In genomic region chr12:32061033-32061432, GRCh38 we compare ENCODE assay signal across 15 cellular contexts.
"Had no signal": no experiment of that assay in that cellular context is flagged by ENCODE, and none has a peak within 500 bp of the region (broad histone marks: within the 10 kb centered on the region; RNA-seq: fewer than 3 reads in every experiment).

No MANE protein-coding gene starts in this region.

- H3K27ac ChIP-seq: dorsolateral prefrontal cortex, heart left ventricle, neutrophil, sigmoid colon, skin epidermis, testis, tibial nerve, upper lobe of right lung, vagina had no signal

- FAIRE-seq: frontal cortex had no signal

- H3K4me3 ChIP-seq: heart left ventricle, lung, mucosa of descending colon, sigmoid colon, skin epidermis, testis, tibial nerve, upper lobe of right lung, vagina had no signal

- DNase-seq: sigmoid colon had no signal

- H3K27me3 ChIP-seq: dorsolateral prefrontal cortex, heart left ventricle, neutrophil, sigmoid colon, testis, tibial nerve, upper lobe of right lung, vagina had no signal

- H3K9me3 ChIP-seq: heart left ventricle, mucosa of descending colon, neutrophil, sigmoid colon, testis, tibial nerve, upper lobe of right lung, vagina had no signal

- H3K36me3 ChIP-seq: heart left ventricle, neutrophil, sigmoid colon, tibial nerve, upper lobe of right lung, vagina had no signal

- H3K9me3 Mint-ChIP-seq: naive thymus-derived CD8-positive, alpha-beta T cell; stimulated activated naive B cell treated with anti-CD40 and anti-IgM and Interleukin-4, amounts not matched to agents 10 μg/mL and 1 μg/mL and 100 μg/mL, for 72 hours; stimulated activated naive CD8-positive, alpha-beta T cell treated with anti-CD3 and anti-CD28 coated beads, Interleukin-15, amount 100 ng/mL, for 72 hours had no signal

- H3K4me1 ChIP-seq: sigmoid colon, testis, tibial nerve, vagina had no signal

- H3K27ac Mint-ChIP-seq: stimulated activated naive B cell treated with anti-CD40 and anti-IgM and Interleukin-4, amounts not matched to agents 10 μg/mL and 1 μg/mL and 100 μg/mL, for 72 hours; stimulated activated naive CD8-positive, alpha-beta T cell treated with anti-CD3 and anti-CD28 coated beads, Interleukin-15, amount 100 ng/mL, for 72 hours had no signal

- H3K27me3 Mint-ChIP-seq: naive thymus-derived CD8-positive, alpha-beta T cell; stimulated activated naive B cell treated with anti-CD40 and anti-IgM and Interleukin-4, amounts not matched to agents 10 μg/mL and 1 μg/mL and 100 μg/mL, for 72 hours; stimulated activated naive CD8-positive, alpha-beta T cell treated with anti-CD3 and anti-CD28 coated beads, Interleukin-15, amount 100 ng/mL, for 72 hours had no signal

- H3K4me3 Mint-ChIP-seq: stimulated activated naive B cell treated with anti-CD40 and anti-IgM and Interleukin-4, amounts not matched to agents 10 μg/mL and 1 μg/mL and 100 μg/mL, for 72 hours; stimulated activated naive CD8-positive, alpha-beta T cell treated with anti-CD3 and anti-CD28 coated beads, Interleukin-15, amount 100 ng/mL, for 72 hours had no signal
